In genomic region chr4:2256781-2257191, GRCh38 we compare ENCODE assay signal across 9 cellular contexts. TPM values are rescaled to one million over a fixed set of nuclear protein-coding genes. Genes with fewer than 3 reads are reported as not detected.
A peak's percentile ranks its signal among the peaks of the same experiment; 100 is the strongest.
DNase-seq lines count a peak whose midpoint lies in the region; ATAC-seq and TF ChIP-seq lines count a peak whose summit lies in the region.
"Had no signal": no experiment of that assay in that cellular context is flagged by ENCODE, and none has a peak within 500 bp of the region (broad histone marks: within the 10 kb centered on the region; RNA-seq: fewer than 3 reads in every experiment).

No MANE protein-coding gene starts in this region.

- intact Hi-C loops in esophagus muscularis mucosa (cut with DNase I): no loop called here

- no peak overlapping the region for H3K27ac Mint-ChIP-seq in activated T-cell treated with anti-CD3 and anti-CD28 coated beads, Interleukin-2, amount 50 U/mL, for 72 hours
- H3K27ac Mint-ChIP-seq in natural killer cell treated with Interleukin-12 subunit alpha and Interleukin-12 subunit beta and Interleukin-15 and Interleukin-18, amount 100 ng/mL, for 72 hours: no peak overlapping the region

- no peaks in the 10 kb centered on the region for H3K36me3 Mint-ChIP-seq in activated T-cell treated with anti-CD3 and anti-CD28 coated beads, Interleukin-2, amount 50 U/mL, for 72 hours (ENCODE audit: insufficient read depth in 2 of 2)
- H3K36me3 Mint-ChIP-seq in natural killer cell treated with Interleukin-12 subunit alpha and Interleukin-12 subunit beta and Interleukin-15 and Interleukin-18, amount 100 ng/mL, for 72 hours: no peaks in the 10 kb centered on the region

- H3K27me3 Mint-ChIP-seq in activated T-cell treated with anti-CD3 and anti-CD28 coated beads, Interleukin-2, amount 50 U/mL, for 72 hours (ENCODE audit: low read depth): no peaks in the 10 kb centered on the region
- no peaks in the 10 kb centered on the region for H3K27me3 Mint-ChIP-seq in natural killer cell treated with Interleukin-12 subunit alpha and Interleukin-12 subunit beta and Interleukin-15 and Interleukin-18, amount 100 ng/mL, for 72 hours

- TF ChIP-seq CTCF in esophagus muscularis mucosa (IDR thresholded peaks at IDR 0.05): no peak
- TF ChIP-seq CTCF in upper lobe of left lung (IDR thresholded peaks at IDR 0.05): peak in 1 of 6 experiments; percentile 27

- ATAC-seq in activated T-cell treated with anti-CD3 and anti-CD28 coated beads, Interleukin-2, amount 50 U/mL, for 72 hours (replicated peaks in 1 of 2): no peak
- ATAC-seq in natural killer cell treated with Interleukin-12 subunit alpha and Interleukin-12 subunit beta and Interleukin-15 and Interleukin-18, amount 100 ng/mL, for 72 hours: no peak
- peak in 1 of 2 donors; percentile 24 for ATAC-seq in upper lobe of left lung (ENCODE audit: low FRiP score in 2 of 2)
- no peak for ATAC-seq in activated CD4-positive, CD25-positive, alpha-beta regulatory T cell treated with anti-CD3 and anti-CD28 coated beads, Interleukin-2, amount 50 U/mL, for 24 hours

- H3K4me3 Mint-ChIP-seq in activated T-cell treated with anti-CD3 and anti-CD28 coated beads, Interleukin-2, amount 50 U/mL, for 72 hours: no peak overlapping the region
- H3K4me3 Mint-ChIP-seq in natural killer cell treated with Interleukin-12 subunit alpha and Interleukin-12 subunit beta and Interleukin-15 and Interleukin-18, amount 100 ng/mL, for 72 hours: no peak overlapping the region

- peaks cover 64 to 80% (median 71%) of the 10 kb centered on the region in 4 donors for H3K4me1 ChIP-seq in esophagus muscularis mucosa
- H3K4me1 ChIP-seq in upper lobe of left lung: peaks cover 76 to 90% (median 79%) of the 10 kb centered on the region in 4 donors

- TF ChIP-seq EP300 in esophagus muscularis mucosa (IDR thresholded peaks at IDR 0.05): no peak
- TF ChIP-seq EP300 in upper lobe of left lung (IDR thresholded peaks at IDR 0.05): peak in 3 of 4 donors; percentile 84 to 99 (median 98)

- no peaks in the 10 kb centered on the region for H3K4me1 Mint-ChIP-seq in activated T-cell treated with anti-CD3 and anti-CD28 coated beads, Interleukin-2, amount 50 U/mL, for 72 hours (ENCODE audit: low read depth)
- peaks cover 0 to 3% of the 10 kb centered on the region in 2 donors for H3K4me1 Mint-ChIP-seq in natural killer cell treated with Interleukin-12 subunit alpha and Interleukin-12 subunit beta and Interleukin-15 and Interleukin-18, amount 100 ng/mL, for 72 hours (ENCODE audit: low read depth in 2 of 2)

- no peaks in the 10 kb centered on the region for H3K9me3 ChIP-seq in esophagus muscularis mucosa
- H3K9me3 ChIP-seq in upper lobe of left lung: no peaks in the 10 kb centered on the region

- H3K36me3 ChIP-seq in esophagus muscularis mucosa: peaks cover 9 to 45% (median 39%) of the 10 kb centered on the region in 4 donors
- peaks cover 0 to 55% (median 45%) of the 10 kb centered on the region in 4 donors for H3K36me3 ChIP-seq in upper lobe of left lung

- H3K9me3 Mint-ChIP-seq in activated T-cell treated with anti-CD3 and anti-CD28 coated beads, Interleukin-2, amount 50 U/mL, for 72 hours: no peaks in the 10 kb centered on the region
- H3K9me3 Mint-ChIP-seq in natural killer cell treated with Interleukin-12 subunit alpha and Interleukin-12 subunit beta and Interleukin-15 and Interleukin-18, amount 100 ng/mL, for 72 hours: no peaks in the 10 kb centered on the region

- H3K27me3 ChIP-seq in esophagus muscularis mucosa (no peaks in the 10 kb centered on the region), upper lobe of left lung (no peaks in the 10 kb centered on the region)

- TF ChIP-seq POLR2A in esophagus muscularis mucosa (IDR thresholded peaks at IDR 0.05; ENCODE audit: low read depth): no peak
- no peak for TF ChIP-seq POLR2A in upper lobe of left lung (IDR thresholded peaks at IDR 0.05)

- DNase-seq in activated T-cell treated with anti-CD3 and anti-CD28 coated beads, Interleukin-2, amount 50 U/mL, for 48 hours: peak; percentile 11 to 14
- no peak for DNase-seq in activated T-cell treated with anti-CD3 and anti-CD28 coated beads, Interleukin-2, amount 50 U/mL, for 72 hours
- DNase-seq in esophagus muscularis mucosa (ENCODE audit: extremely low spot score) (peak; percentile 79), upper lobe of left lung (peak; percentile 60 to 82), NCI-H226 (no peak), AG20443 (ENCODE audit: low spot score) (no peak)
- DNase-seq in natural killer cell treated with Interleukin-12 subunit alpha and Interleukin-12 subunit beta and Interleukin-15 and Interleukin-18, amount 100 ng/mL, for 72 hours (ENCODE audit: low spot score): peak; percentile 53
- DNase-seq: NCI-H187 treated with DMSO at 0.1 percent for 48 hours had no signal

- H3K4me3 ChIP-seq in esophagus muscularis mucosa (peak overlapping the region in 2 of 4 donors; percentile 21 to 24), upper lobe of left lung (peak overlapping the region in 2 of 4 donors; percentile 21 to 28)

- H3K27ac ChIP-seq in esophagus muscularis mucosa (replicated peaks in 1 of 4): peak overlapping the region; percentile 91 to 96 (median 92)
- H3K27ac ChIP-seq in upper lobe of left lung: peak overlapping the region; percentile 92 to 98 (median 95)

- 90% methylated on average over 1 of the region's 12 CpGs for WGBS in esophagus muscularis mucosa
- 44 to 70% methylated on average over 5 to 11 of the region's 12 CpGs for whole genome bisulfite sequencing in upper lobe of left lung, 2 donors

RNA-seq across cellular contexts. Expression of gene MXD4, which starts 5.1 kb away (rescaled TPM):
- 10 to 100 TPM; 10.1 to 11.3 TPM for total RNA-seq in activated T-cell treated with anti-CD3 and anti-CD28 coated beads, Interleukin-2, amount 50 U/mL, for 72 hours
- total RNA-seq in esophagus muscularis mucosa (10 to 100 TPM; 38.8 to 86.4 (median 59.2) TPM), upper lobe of left lung (100 to 1,000 TPM in 1 of 6 donors, 10 to 100 TPM in 5; 50.1 to 135 (median 76.4) TPM)
- 10 to 100 TPM; 13.9 to 14.5 TPM for total RNA-seq in natural killer cell treated with Interleukin-12 subunit alpha and Interleukin-12 subunit beta and Interleukin-15 and Interleukin-18, amount 100 ng/mL, for 72 hours

RNA-seq across cellular contexts. Expression of gene HAUS3, which starts 14.9 kb away (rescaled TPM):
- total RNA-seq in activated T-cell treated with anti-CD3 and anti-CD28 coated beads, Interleukin-2, amount 50 U/mL, for 72 hours: 10 to 100 TPM; 21.0 to 21.7 TPM
- total RNA-seq in esophagus muscularis mucosa (10 to 100 TPM in 3 of 4 donors, 1 to 10 TPM in 1; 9.9 to 14.1 (median 11.3) TPM), upper lobe of left lung (10 to 100 TPM in 5 of 6 donors, 1 to 10 TPM in 1; 8.2 to 21.0 (median 12.5) TPM)
- total RNA-seq in natural killer cell treated with Interleukin-12 subunit alpha and Interleukin-12 subunit beta and Interleukin-15 and Interleukin-18, amount 100 ng/mL, for 72 hours: 10 to 100 TPM; 17.6 to 30.0 TPM

RNA-seq across cellular contexts. Expression of gene POLN, which starts 14.9 kb away (rescaled TPM):
- 1 to 10 TPM; 4.6 TPM for total RNA-seq in activated T-cell treated with anti-CD3 and anti-CD28 coated beads, Interleukin-2, amount 50 U/mL, for 72 hours
- total RNA-seq in esophagus muscularis mucosa: 1 to 10 TPM; 1.2 to 3.3 (median 2.7) TPM
- total RNA-seq in natural killer cell treated with Interleukin-12 subunit alpha and Interleukin-12 subunit beta and Interleukin-15 and Interleukin-18, amount 100 ng/mL, for 72 hours: 1 to 10 TPM; 3.8 to 6.1 TPM
- 1 to 10 TPM in 5 of 6 donors, under 1 TPM in 1; 0.89 to 5.5 (median 2.6) TPM for total RNA-seq in upper lobe of left lung

Comparison
In these comparisons a context has a peak if more than half of its experiments do, and no peak if none do; other contexts are left out.
1. DNase-seq: peak in activated T-cell treated with anti-CD3 and anti-CD28 coated beads, Interleukin-2, amount 50 U/mL, for 48 hours (2 of 2), esophagus muscularis mucosa (single experiment), natural killer cell treated with Interleukin-12 subunit alpha and Interleukin-12 subunit beta and Interleukin-15 and Interleukin-18, amount 100 ng/mL, for 72 hours (single experiment) and upper lobe of left lung (2 of 2); none in activated T-cell treated with anti-CD3 and anti-CD28 coated beads, Interleukin-2, amount 50 U/mL, for 72 hours (0 of 2), NCI-H226 (single experiment) and AG20443 (single experiment).